Comparison of ENCODE assay signal across 10 cellular contexts in the genomic region with DNA sequence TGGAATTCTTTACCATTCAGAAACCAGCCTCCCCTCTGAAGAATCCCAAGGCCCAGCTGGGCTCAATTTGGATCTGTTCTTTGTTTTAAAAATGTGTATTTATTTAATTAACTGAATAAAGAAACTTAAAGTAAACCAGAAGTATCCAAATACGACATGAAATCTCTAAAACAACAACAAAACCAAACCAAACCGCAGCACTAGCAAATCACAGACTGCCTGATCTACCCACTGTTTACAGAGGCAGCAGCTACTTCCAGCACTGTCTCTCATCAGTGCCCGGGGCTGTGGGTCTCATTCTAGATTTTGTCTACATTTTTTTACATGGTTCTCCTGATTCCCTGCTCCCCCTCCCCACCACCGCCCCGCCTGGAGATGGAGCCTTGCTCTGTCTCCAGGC. TPM values are rescaled to one million over a fixed set of nuclear protein-coding genes. Genes with fewer than 3 reads are reported as not detected.
A peak's percentile ranks its signal among the peaks of the same experiment; 100 is the strongest.
DNase-seq lines count a peak whose midpoint lies in the region; ATAC-seq, FAIRE-seq and TF ChIP-seq lines count a peak whose summit lies in the region.
"Had no signal": no experiment of that assay in that cellular context is flagged by ENCODE, and none has a peak within 500 bp of the region (broad histone marks: within the 10 kb centered on the region; RNA-seq: fewer than 3 reads in every experiment).

No MANE protein-coding gene starts in this region.

- H3K79me2 ChIP-seq in astrocyte (ENCODE audit: insufficient read depth, low read length), result peaks cover 73% of the 10 kb centered on the region

- DNase-seq in activated CD4-positive, alpha-beta T cell treated with anti-CD3 and anti-CD28 coated beads, Interleukin-2, amount 10 ng/mL, durations not matched to agents 24 days and 14 days, result peak; percentile 61
- DNase-seq in activated CD4-positive, alpha-beta T cell treated with anti-CD3 and anti-CD28 coated beads, Interleukin-2, amount 50 U/mL, for 4 hours, result no peak
- DNase-seq in astrocyte (ENCODE audit: low read depth) (no peak), kidney (no peak), activated gamma-delta T cell treated with Interleukin-2 at 50 U/mL for 16 hours (no peak), NOMO-1 treated with dmso at 0.1 percent for 144 hours (lab: John Stamatoyannopoulos, UW; ENCODE audit: unreplicated experiment) (no peak)
- DNase-seq: central memory CD4-positive, alpha-beta T cell had no signal

- H3K4me3 Mint-ChIP-seq in activated CD4-positive, alpha-beta T cell treated with anti-CD3 and anti-CD28 coated beads, Interleukin-2, amount 10 ng/mL, durations not matched to agents 24 days and 14 days, result peak overlapping the region; percentile 91
- peak overlapping the region; percentile 98 for H3K4me3 Mint-ChIP-seq in astrocyte (ENCODE audit: unreplicated experiment)

- H3K9me3 ChIP-seq in astrocyte (ENCODE audit: insufficient read depth, low read depth, low read length) (no peaks in the 10 kb centered on the region), kidney (ENCODE audit: control insufficient read depth in 1 of 2, low read length in 2 of 2) (no peaks in the 10 kb centered on the region), subcutaneous abdominal adipose tissue (ENCODE audit: control insufficient read depth in 5 of 5, low read length in 5 of 5) (no peaks in the 10 kb centered on the region)

- no peaks in the 10 kb centered on the region for H3K27me3 ChIP-seq in astrocyte (ENCODE audit: insufficient read depth, low read length)
- H3K27me3 ChIP-seq in subcutaneous abdominal adipose tissue (ENCODE audit: control insufficient read depth in 5 of 5, insufficient read depth in 4 of 5, low read length in 5 of 5), result no peaks in the 10 kb centered on the region

- intact Hi-C loops in activated CD4-positive, alpha-beta T cell treated with anti-CD3 and anti-CD28 coated beads, Interleukin-2, amount 10 ng/mL, durations not matched to agents 24 days and 14 days (cut with micrococcal nuclease), result no loop called here
- intact Hi-C loops in kidney (cut with DNase I), result no loop called here

- ATAC-seq in GM18868 (IDR thresholded peaks at IDR 0.05; ENCODE audit: unreplicated experiment), result no peak
- ATAC-seq: sciatic nerve had no signal

- H3K36me3 ChIP-seq in astrocyte (ENCODE audit: insufficient read depth, low read length) (no peaks in the 10 kb centered on the region), kidney (ENCODE audit: control insufficient read depth in 1 of 2, insufficient read depth in 2 of 2, low read length in 2 of 2) (no peaks in the 10 kb centered on the region), subcutaneous abdominal adipose tissue (ENCODE audit: control insufficient read depth in 5 of 5, insufficient read depth in 5 of 5, low read length in 5 of 5) (no peaks in the 10 kb centered on the region)

- H3K4me1 Mint-ChIP-seq in activated CD4-positive, alpha-beta T cell treated with anti-CD3 and anti-CD28 coated beads, Interleukin-2, amount 10 ng/mL, durations not matched to agents 24 days and 14 days, result peaks cover 36% of the 10 kb centered on the region
- H3K4me1 Mint-ChIP-seq in astrocyte (ENCODE audit: low read depth, unreplicated experiment), result peaks cover 37% of the 10 kb centered on the region

- no peaks in the 10 kb centered on the region for H3K36me3 Mint-ChIP-seq in activated CD4-positive, alpha-beta T cell treated with anti-CD3 and anti-CD28 coated beads, Interleukin-2, amount 10 ng/mL, durations not matched to agents 24 days and 14 days (ENCODE audit: low read depth)
- H3K36me3 Mint-ChIP-seq in astrocyte (ENCODE audit: low read depth, unreplicated experiment), result peaks cover 11% of the 10 kb centered on the region

- H3K9ac ChIP-seq in astrocyte (ENCODE audit: low read length), result peak overlapping the region; percentile 94
- peak overlapping the region; percentile 58 to 98 for H3K9ac ChIP-seq in kidney (ENCODE audit: low read length in 2 of 2)
- peak overlapping the region in 4 of 5 donors; percentile 4 to 94 (median 35) for H3K9ac ChIP-seq in subcutaneous abdominal adipose tissue (ENCODE audit: low read length in 5 of 5)

- TF ChIP-seq CTCF in astrocyte (IDR thresholded peaks at IDR 0.05; ENCODE audit: insufficient read depth, low read depth, low read length) (no peak), kidney (IDR thresholded peaks at IDR 0.05; ENCODE audit: borderline replicate concordance, extremely low read depth, insufficient read depth) (no peak)

- no peak overlapping the region for H2AFZ ChIP-seq in astrocyte (ENCODE audit: low read depth, low read length)

- peaks cover 33% of the 10 kb centered on the region for H3K4me1 ChIP-seq in astrocyte (ENCODE audit: insufficient read depth, low read length)
- H3K4me1 ChIP-seq in kidney (ENCODE audit: control insufficient read depth in 1 of 2, insufficient read depth in 1 of 2, low read depth in 1 of 2, low read length in 2 of 2), result peaks cover 37 to 38% of the 10 kb centered on the region in 2 donors
- peaks cover 5 to 71% (median 53%) of the 10 kb centered on the region in 5 donors for H3K4me1 ChIP-seq in subcutaneous abdominal adipose tissue (ENCODE audit: control insufficient read depth in 5 of 5, insufficient read depth in 5 of 5, low read length in 5 of 5)

- H4K20me1 ChIP-seq in astrocyte (ENCODE audit: insufficient read depth, low read length), result peaks cover 73% of the 10 kb centered on the region

- no peak overlapping the region for H3K27ac ChIP-seq in astrocyte (ENCODE audit: low read depth, low read length)
- H3K27ac ChIP-seq in kidney (ENCODE audit: low read depth in 2 of 2, low read length in 2 of 2), result peak overlapping the region; percentile 76 to 87
- peak overlapping the region; percentile 72 for H3K27ac ChIP-seq in subcutaneous abdominal adipose tissue (ENCODE audit: low read depth, low read length)

- H3K9me3 Mint-ChIP-seq in activated CD4-positive, alpha-beta T cell treated with anti-CD3 and anti-CD28 coated beads, Interleukin-2, amount 10 ng/mL, durations not matched to agents 24 days and 14 days, result no peaks in the 10 kb centered on the region
- no peaks in the 10 kb centered on the region for H3K9me3 Mint-ChIP-seq in astrocyte (ENCODE audit: unreplicated experiment)

- peak overlapping the region; percentile 100 for H3K4me2 ChIP-seq in astrocyte (ENCODE audit: low read length)

- no peaks in the 10 kb centered on the region for H3K27me3 Mint-ChIP-seq in activated CD4-positive, alpha-beta T cell treated with anti-CD3 and anti-CD28 coated beads, Interleukin-2, amount 10 ng/mL, durations not matched to agents 24 days and 14 days
- no peaks in the 10 kb centered on the region for H3K27me3 Mint-ChIP-seq in astrocyte (ENCODE audit: low read depth, unreplicated experiment)

- no peak overlapping the region for H3K27ac Mint-ChIP-seq in activated CD4-positive, alpha-beta T cell treated with anti-CD3 and anti-CD28 coated beads, Interleukin-2, amount 10 ng/mL, durations not matched to agents 24 days and 14 days
- H3K27ac Mint-ChIP-seq in astrocyte (ENCODE audit: unreplicated experiment), result peak overlapping the region; percentile 84

- H3K4me3 ChIP-seq in astrocyte (ENCODE audit: insufficient read depth, low read depth, low read length), result peak overlapping the region; percentile 97
- peak overlapping the region; percentile 100 for H3K4me3 ChIP-seq in kidney (ENCODE audit: low read length in 2 of 2)
- H3K4me3 ChIP-seq in subcutaneous abdominal adipose tissue (ENCODE audit: low read depth in 1 of 5, low read length in 5 of 5), result peak overlapping the region in 4 of 5 donors; percentile 10 to 97 (median 88)

- FAIRE-seq in astrocyte (lab: Jason Lieb, UNC), result no peak
- no peak for FAIRE-seq in kidney (lab: Jason Lieb, UNC)

RNA-seq across cellular contexts. Expression of gene FLNB, which starts 2.3 kb away (rescaled TPM):
- 22.8 and 23.9 TPM in 2 replicates for total RNA-seq in activated CD4-positive, alpha-beta T cell treated with anti-CD3 and anti-CD28 coated beads, Interleukin-2, amount 10 ng/mL, durations not matched to agents 24 days and 14 days
- total RNA-seq in astrocyte (434 and 521 TPM in 2 replicates), kidney (216 TPM)
- 115 TPM for polyA plus RNA-seq in kidney (ENCODE audit: insufficient read depth, low read depth, low replicate concordance)

Comparison
In these comparisons a context has a peak if more than half of its experiments do, and no peak if none do; other contexts are left out.
1. H3K9ac ChIP-seq: peak in every context shown above with its lines; median percentile 94 in astrocyte; 78 in kidney; 35 in subcutaneous abdominal adipose tissue.